Comparison of ENCODE assay signal across 10 cellular contexts in genomic region chr9:130263601-130264413, GRCh38. TPM values are rescaled to one million over a fixed set of nuclear protein-coding genes. Genes with fewer than 3 reads are reported as not detected.
DNase-seq lines count a peak whose midpoint lies in the region; ATAC-seq and TF ChIP-seq lines count a peak whose summit lies in the region.
"Had no signal": no experiment of that assay in that cellular context is flagged by ENCODE, and none has a peak within 500 bp of the region (broad histone marks: within the 10 kb centered on the region; RNA-seq: fewer than 3 reads in every experiment).

No MANE protein-coding gene starts in this region.

- intact Hi-C loops in heart right ventricle (cut with DNase I) = loop anchor here in 4 of 10 donors (5.0 to 10.0 kb wide), 3 partner anchors 61 to 78 kb away; no protein-coding TSS in a partner anchor
- intact Hi-C loops in spleen (cut with DNase I; ENCODE audit: low total_unique reads) = no loop called here

- peaks cover 73% of the 10 kb centered on the region for H3K27me3 Mint-ChIP-seq in T-helper 2 cell treated with Interferon-gamma antibody and Interleukin-4, amounts not matched to agents 5 μg/mL and 100 μg/mL, for 36 hours (ENCODE audit: low read depth)

- no peak for TF ChIP-seq POLR2A in spleen (IDR thresholded peaks at IDR 0.05)

- peak in 5 of 9 donors; percentile 7 to 46 (median 35) for TF ChIP-seq CTCF in heart right ventricle (IDR thresholded peaks at IDR 0.05)
- TF ChIP-seq CTCF in spleen (IDR thresholded peaks at IDR 0.05 in 8 of 11, conservative IDR thresholded peaks at IDR 0.05 in 3 of 11) = no peak

- peak overlapping the region in 4 of 10 donors; percentile 9 to 64 (median 37) for H3K27ac ChIP-seq in heart right ventricle
- no peak overlapping the region for H3K27ac ChIP-seq in spleen

- H3K4me1 ChIP-seq in heart right ventricle = peaks cover 0 to 41% (median 16%) of the 10 kb centered on the region in 9 donors
- H3K4me1 ChIP-seq in spleen = peaks cover 0 to 17% (median 13%) of the 10 kb centered on the region in 6 donors

- no peak for DNase-seq in T-helper 2 cell treated with Interferon-gamma antibody and Interleukin-4, amounts not matched to agents 5 μg/mL and 100 μg/mL, for 36 hours (ENCODE audit: low spot score)
- DNase-seq in T-helper 2 cell (no peak), heart right ventricle (no peak), spleen (peak; percentile 43), NCI-H510A (lab: John Stamatoyannopoulos, UW) (no peak), GM19240 (ENCODE audit: insufficient read length, low spot score) (no peak), NCI-H1092 (lab: John Stamatoyannopoulos, UW) (no peak)
- DNase-seq: foreskin melanocyte had no signal

- H3K9me3 ChIP-seq in heart right ventricle = no peaks in the 10 kb centered on the region
- H3K9me3 ChIP-seq in spleen = no peaks in the 10 kb centered on the region

- peak overlapping the region; percentile 36 for H3K27ac Mint-ChIP-seq in T-helper 2 cell treated with Interferon-gamma antibody and Interleukin-4, amounts not matched to agents 5 μg/mL and 100 μg/mL, for 36 hours

- WGBS in heart right ventricle, 2 donors = 60 to 62% methylated on average over 10 of the region's 10 CpGs
- WGBS in spleen, 5 donors = 51 to 61% (median 53%) methylated on average over 6 to 10 of the region's 10 CpGs

- H3K27me3 ChIP-seq in heart right ventricle (peaks cover 0 to 89% (median 65%) of the 10 kb centered on the region in 7 donors), spleen (replicated peaks in 1 of 7) (peaks cover 4 to 100% (median 61%) of the 10 kb centered on the region in 7 donors)

- peak; percentile 18; the same call in 2 of the 3 replicates for ATAC-seq in SK-N-SH treated with all-trans-retinoic acid at 6 μM for 48 hours
- ATAC-seq in heart right ventricle = peak in 7 of 8 donors; percentile 36 to 61 (median 41)

- no peak overlapping the region for H3K4me3 ChIP-seq in heart right ventricle
- no peak overlapping the region for H3K4me3 ChIP-seq in spleen
- H3K4me3 ChIP-seq: lung had no signal

- H3K36me3 ChIP-seq in heart right ventricle = no peaks in the 10 kb centered on the region
- H3K36me3 ChIP-seq in spleen = no peaks in the 10 kb centered on the region

- H3K36me3 Mint-ChIP-seq in T-helper 2 cell treated with Interferon-gamma antibody and Interleukin-4, amounts not matched to agents 5 μg/mL and 100 μg/mL, for 36 hours (ENCODE audit: low read depth) = no peaks in the 10 kb centered on the region

- no peak overlapping the region for H3K4me3 Mint-ChIP-seq in T-helper 2 cell treated with Interferon-gamma antibody and Interleukin-4, amounts not matched to agents 5 μg/mL and 100 μg/mL, for 36 hours

- no peaks in the 10 kb centered on the region for H3K4me1 Mint-ChIP-seq in T-helper 2 cell treated with Interferon-gamma antibody and Interleukin-4, amounts not matched to agents 5 μg/mL and 100 μg/mL, for 36 hours (ENCODE audit: low read depth)

- no peaks in the 10 kb centered on the region for H3K9me3 Mint-ChIP-seq in T-helper 2 cell treated with Interferon-gamma antibody and Interleukin-4, amounts not matched to agents 5 μg/mL and 100 μg/mL, for 36 hours

TF ChIP-seq in SK-N-SH treated with all-trans-retinoic acid at 6 μM for 48 hours, 23 proteins besides CTCF, POLR2A, EP300 and RAD21:
- TF ChIP-seq ZFP3 (CRISPR knock-in tag; IDR thresholded peaks at IDR 0.05) (no peak), TOX (CRISPR knock-in tag; IDR thresholded peaks at IDR 0.05; ENCODE audit: borderline replicate concordance) (no peak), ZC3H10 (CRISPR knock-in tag; IDR thresholded peaks at IDR 0.05) (no peak), TCF4 (CRISPR knock-in tag; IDR thresholded peaks at IDR 0.05; ENCODE audit: borderline replicate concordance) (no peak), GLIS3 (CRISPR knock-in tag; IDR thresholded peaks at IDR 0.05) (no peak), ISL1 (CRISPR knock-in tag; IDR thresholded peaks at IDR 0.05) (no peak), PATZ1 (CRISPR knock-in tag; IDR thresholded peaks at IDR 0.05; ENCODE audit: borderline replicate concordance) (no peak), ZNF70 (CRISPR knock-in tag; IDR thresholded peaks at IDR 0.05) (no peak), CREB5 (CRISPR knock-in tag; IDR thresholded peaks at IDR 0.05; ENCODE audit: low read depth) (no peak), CSDC2 (CRISPR knock-in tag; IDR thresholded peaks at IDR 0.05) (no peak), SNAI2 (CRISPR knock-in tag; IDR thresholded peaks at IDR 0.05) (no peak), ZFP30 (CRISPR knock-in tag; IDR thresholded peaks at IDR 0.05) (no peak), CSRNP3 (CRISPR knock-in tag; IDR thresholded peaks at IDR 0.05) (no peak), ESRRG (CRISPR knock-in tag; IDR thresholded peaks at IDR 0.05) (no peak), PPARA (CRISPR knock-in tag; IDR thresholded peaks at IDR 0.05; ENCODE audit: borderline replicate concordance) (no peak), BACH2 (CRISPR knock-in tag; IDR thresholded peaks at IDR 0.05; ENCODE audit: borderline replicate concordance) (no peak), ZNF565 (CRISPR knock-in tag; conservative IDR thresholded peaks at IDR 0.05; ENCODE audit: low read depth) (no peak)

RNA-seq across cellular contexts. Expression of gene HMCN2, which starts 1.8 kb away (rescaled TPM):
- total RNA-seq in heart right ventricle (1 to 10 TPM; 2.6 to 6.1 (median 4.9) TPM), spleen (1 to 10 TPM in 2 of 7 donors, under 1 TPM in 5; 0.09 to 1.9 (median 0.67) TPM)
- polyA plus RNA-seq in heart right ventricle (10 to 100 TPM in 1 of 2 donors, 1 to 10 TPM in 1; 6.2 to 10.2 TPM), spleen (1 to 10 TPM in 2 of 3 donors, under 1 TPM in 1; 0.39 to 1.7 (median 1.4) TPM)

Comparison
In these comparisons a context has a peak if more than half of its experiments do, and no peak if none do; other contexts are left out.
1. CTCF ChIP-seq: peak in heart right ventricle (5 of 9); none in spleen (0 of 11).